In genomic region chr1:245463392-245464165, GRCh38 we compare ENCODE assay signal across 23 cellular contexts.
"Had no signal": no experiment of that assay in that cellular context is flagged by ENCODE, and none has a peak within 500 bp of the region (broad histone marks: within the 10 kb centered on the region; RNA-seq: fewer than 3 reads in every experiment).

No MANE protein-coding gene starts in this region.

- H3K4me3 ChIP-seq: adrenal gland, ascending aorta, colonic mucosa, dorsolateral prefrontal cortex, mucosa of descending colon, right lobe of liver, smooth muscle cell had no signal

- H3K4me3 Mint-ChIP-seq: activated B cell treated with CpG ODN at 0.5 μM for 24 hours; activated CD4-positive, alpha-beta T cell treated with anti-CD3 and anti-CD28 coated beads for 36 hours; activated naive CD8-positive, alpha-beta T cell; activated T-cell treated with anti-CD3 and anti-CD28 coated beads, Interleukin-2, amount 50 U/mL, for 4 hours; stimulated activated naive B cell treated with anti-CD40 and anti-IgM and Interleukin-4, amounts not matched to agents 10 μg/mL and 1 μg/mL and 100 μg/mL, for 72 hours; T-cell; T-helper 2 cell treated with Interferon-gamma antibody and Interleukin-4, amounts not matched to agents 5 μg/mL and 100 μg/mL, for 36 hours had no signal

- H3K4me1 ChIP-seq: ascending aorta, colonic mucosa, right lobe of liver had no signal

- ATAC-seq: activated CD4-positive, alpha-beta T cell treated with anti-CD3 and anti-CD28 coated beads for 36 hours; activated T-cell treated with anti-CD3 and anti-CD28 coated beads, Interleukin-2, amount 50 U/mL, for 4 hours; left colon; mucosa of descending colon; SK-N-SH treated with all-trans-retinoic acid at 6 μM for 48 hours; stimulated activated naive B cell treated with anti-CD40 and anti-IgM and Interleukin-4, amounts not matched to agents 10 μg/mL and 1 μg/mL and 100 μg/mL, for 72 hours; T-cell had no signal

- H3K9me3 ChIP-seq: adrenal gland, ascending aorta, colonic mucosa, mucosa of descending colon, right lobe of liver had no signal

- H3K36me3 ChIP-seq: adrenal gland, ascending aorta, colonic mucosa, right lobe of liver had no signal

- H3K4me1 Mint-ChIP-seq: activated B cell treated with CpG ODN at 0.5 μM for 24 hours, T-cell had no signal

- H3K36me3 Mint-ChIP-seq: activated naive CD8-positive, alpha-beta T cell; T-cell had no signal

- H3K27me3 ChIP-seq: adrenal gland, ascending aorta, colonic mucosa, right lobe of liver had no signal

- FAIRE-seq: keratinocyte, TTC549 had no signal

- H3K27ac Mint-ChIP-seq: activated B cell treated with CpG ODN at 0.5 μM for 24 hours; activated CD4-positive, alpha-beta T cell treated with anti-CD3 and anti-CD28 coated beads for 36 hours; activated naive CD8-positive, alpha-beta T cell; stimulated activated naive B cell treated with anti-CD40 and anti-IgM and Interleukin-4, amounts not matched to agents 10 μg/mL and 1 μg/mL and 100 μg/mL, for 72 hours; T-cell; T-helper 2 cell treated with Interferon-gamma antibody and Interleukin-4, amounts not matched to agents 5 μg/mL and 100 μg/mL, for 36 hours had no signal

- H3K9me3 Mint-ChIP-seq: activated B cell treated with CpG ODN at 0.5 μM for 24 hours; T-helper 2 cell treated with Interferon-gamma antibody and Interleukin-4, amounts not matched to agents 5 μg/mL and 100 μg/mL, for 36 hours had no signal

- H3K27ac ChIP-seq: adrenal gland, ascending aorta, colonic mucosa, dorsolateral prefrontal cortex, epithelial cell of prostate, right lobe of liver had no signal

- H3K27me3 Mint-ChIP-seq: activated B cell treated with CpG ODN at 0.5 μM for 24 hours had no signal

- DNase-seq: activated B cell treated with CpG ODN at 0.5 μM for 24 hours; activated CD4-positive, alpha-beta T cell treated with anti-CD3 and anti-CD28 coated beads, Interleukin-2, amount 50 U/mL, for 4 hours; activated CD8-positive, alpha-beta memory T cell treated with anti-CD3 and anti-CD28 coated beads, Interleukin-2, amount 50 U/mL, for 48 hours; activated gamma-delta T cell treated with Interleukin-2 at 50 U/mL for 16 hours; activated T-cell treated with anti-CD3 and anti-CD28 coated beads, Interleukin-2, amount 50 U/mL, for 4 hours; adrenal gland; colonic mucosa; dorsolateral prefrontal cortex; left colon; mesenchymal stem cell; mucosa of descending colon; right lobe of liver; stimulated activated naive B cell treated with anti-CD40 and anti-IgM and Interleukin-4, amounts not matched to agents 10 μg/mL and 1 μg/mL and 100 μg/mL, for 72 hours; T-cell had no signal

- H3K4me2 ChIP-seq: smooth muscle cell had no signal
